ENCODE assay signal across 24 cellular contexts in the genomic region with DNA sequence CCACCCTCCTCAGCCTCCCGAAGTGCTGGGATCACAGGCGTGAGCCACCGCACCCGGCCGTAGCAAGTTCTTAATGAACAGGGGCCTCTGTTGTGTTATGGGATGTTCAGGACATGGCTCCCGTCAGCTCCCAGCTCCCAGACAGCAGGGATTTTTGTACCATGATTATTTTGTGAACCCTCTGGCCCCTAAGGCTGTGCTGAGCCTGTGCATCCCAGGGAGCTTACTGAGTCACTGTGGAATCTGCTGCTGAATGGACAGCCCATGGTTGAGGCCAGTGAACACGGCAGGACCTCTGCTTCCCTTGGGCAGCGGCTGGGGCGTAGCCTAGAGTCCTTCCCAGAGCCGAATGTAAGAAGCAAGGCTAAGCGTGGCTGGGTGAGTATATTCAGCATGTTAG.
DNase-seq lines count a peak whose midpoint lies in the region; ATAC-seq and TF ChIP-seq lines count a peak whose summit lies in the region.
"Had no signal": no experiment of that assay in that cellular context is flagged by ENCODE, and none has a peak within 500 bp of the region (broad histone marks: within the 10 kb centered on the region; RNA-seq: fewer than 3 reads in every experiment).

No MANE protein-coding gene starts in this region.

- no peak for TF ChIP-seq POLR2A in body of pancreas (IDR thresholded peaks at IDR 0.05)

- H3K27ac ChIP-seq in caudate nucleus (ENCODE audit: low read depth, low read length) = peak overlapping the region; percentile 88
- H3K27ac ChIP-seq in body of pancreas = no peak overlapping the region
- H3K27ac ChIP-seq: BLaER1 treated with 17β-estradiol and CSF1 and Interleukin-3, amounts not matched to agents 10 nM and 100 nM; SK-N-MC had no signal

- ATAC-seq in body of pancreas (no peak), GM21529 (IDR thresholded peaks at IDR 0.05; ENCODE audit: unreplicated experiment) (no peak), GM21381 (IDR thresholded peaks at IDR 0.05; ENCODE audit: unreplicated experiment) (no peak)
- ATAC-seq: CD8-positive, alpha-beta T cell; Right ventricle myocardium inferior had no signal

- H3K4me3 ChIP-seq in body of pancreas = no peak overlapping the region
- H3K4me3 ChIP-seq: BLaER1 treated with 17β-estradiol and CSF1 and Interleukin-3, amounts not matched to agents 10 nM and 100 nM; GM23338; SK-N-MC had no signal

- 71 to 77% methylated on average over 6 to 11 of the region's 11 CpGs for WGBS in body of pancreas, 2 donors

- H3K36me3 ChIP-seq in body of pancreas (replicated peaks in 1 of 2; ENCODE audit: insufficient read depth in 1 of 2, low read depth in 2 of 2) = no peaks in the 10 kb centered on the region
- H3K36me3 ChIP-seq: BLaER1 treated with 17β-estradiol and CSF1 and Interleukin-3, amounts not matched to agents 10 nM and 100 nM had no signal

- H3K27me3 ChIP-seq in body of pancreas = no peaks in the 10 kb centered on the region
- H3K27me3 ChIP-seq: BLaER1 treated with 17β-estradiol and CSF1 and Interleukin-3, amounts not matched to agents 10 nM and 100 nM had no signal

- DNase-seq in EH (ENCODE audit: low read depth) (peak; percentile 13), LHCN-M2 (ENCODE audit: low read depth) (peak; percentile 7), caudate nucleus (lab: John Stamatoyannopoulos, UW) (no peak), myocyte (ENCODE audit: low read depth) (peak; percentile 20), iPS-NIHi7 (ENCODE audit: extremely low spot score) (no peak), body of pancreas (no peak)
- DNase-seq: 8988T; CD8-positive, alpha-beta T cell; DND-41; GF-D8; HCEC 1CT; KG1; NCI-H1105; NCI-H146; NCI-H2029 treated with DMSO at 0.1 percent for 48 hours; NCI-H2171 treated with DMSO at 0.1 percent for 48 hours; NCI-H524 treated with DMSO at 0.1 percent for 48 hours; NCI-H82 had no signal

- no peak for TF ChIP-seq CTCF in body of pancreas (IDR thresholded peaks at IDR 0.05)

- H3K9me3 ChIP-seq in body of pancreas = no peaks in the 10 kb centered on the region
- H3K9me3 ChIP-seq: BLaER1 treated with 17β-estradiol and CSF1 and Interleukin-3, amounts not matched to agents 10 nM and 100 nM had no signal

- intact Hi-C loops in body of pancreas (cut with DNase I) = no loop called here

- H3K4me1 ChIP-seq in body of pancreas = no peaks in the 10 kb centered on the region
- H3K4me1 ChIP-seq: BLaER1 treated with 17β-estradiol and CSF1 and Interleukin-3, amounts not matched to agents 10 nM and 100 nM had no signal

Comparison
In these comparisons a context has a peak if more than half of its experiments do, and no peak if none do; other contexts are left out.
1. DNase-seq: peak in EH (single experiment), LHCN-M2 (single experiment) and myocyte (single experiment); none in caudate nucleus (0 of 61), iPS-NIHi7 (single experiment) and body of pancreas (0 of 4).